In the genomic region with DNA sequence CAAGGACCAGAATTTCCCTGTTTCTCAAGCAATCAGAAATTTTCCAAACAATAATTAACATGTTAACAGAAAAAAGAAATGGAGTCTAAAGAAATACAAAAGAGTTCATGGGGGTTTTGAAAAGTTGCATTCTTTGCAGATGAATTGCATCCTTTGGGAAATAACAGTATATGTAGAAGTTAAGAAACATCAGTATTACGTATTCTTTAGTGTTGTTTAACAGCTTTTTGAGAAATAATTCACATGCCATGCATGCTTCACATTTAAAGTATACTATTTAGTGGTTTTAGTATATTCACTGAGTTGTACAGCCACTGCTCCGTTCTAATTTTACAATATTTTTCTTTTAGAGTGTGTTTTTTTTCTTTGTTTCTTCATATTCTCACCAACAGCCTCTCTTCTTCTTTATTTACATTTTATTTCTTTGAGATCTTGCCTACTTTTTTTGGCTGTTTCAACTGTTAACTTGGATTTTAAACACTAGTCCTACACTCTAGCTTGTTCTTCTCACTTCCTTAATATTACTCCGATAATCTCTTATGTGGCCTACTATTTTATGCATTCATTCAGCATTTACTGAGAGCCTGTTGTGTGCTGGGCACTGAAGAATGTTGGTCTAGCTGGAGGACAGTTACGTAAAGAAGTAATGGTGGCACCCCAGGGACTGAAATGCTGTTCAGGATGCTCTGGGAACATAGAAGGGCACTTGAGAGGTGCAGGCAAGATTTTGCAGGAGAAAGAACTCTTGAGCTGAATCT, we compare ENCODE assay signal across 19 cellular contexts.
DNase-seq lines count a peak whose midpoint lies in the region; ATAC-seq and TF ChIP-seq lines count a peak whose summit lies in the region.
"Had no signal": no experiment of that assay in that cellular context is flagged by ENCODE, and none has a peak within 500 bp of the region (broad histone marks: within the 10 kb centered on the region; RNA-seq: fewer than 3 reads in every experiment).

No MANE protein-coding gene starts in this region.

- CTCF ChIA-PET in IMR-90 (lab: Yijun Ruan, JAX), result interaction anchor here (0.7 to 2.5 kb wide), 2 partner anchors 21 to 148 kb away, joined by 3 to 7 read pairs; no protein-coding TSS in a partner anchor

- H3K9me3 ChIP-seq in IMR-90 (ENCODE audit: control insufficient read depth, insufficient read depth, low read length) (no peaks in the 10 kb centered on the region), lower lobe of right lung (no peaks in the 10 kb centered on the region)
- H3K9me3 ChIP-seq: BE2C had no signal

- peak overlapping the region; percentile 99 for H2BK15ac ChIP-seq in IMR-90 (ENCODE audit: low read depth, low read length)

- H3K4me2 ChIP-seq in IMR-90 (ENCODE audit: low read depth, low read length), result peak overlapping the region; percentile 37

- intact Hi-C loops in IMR-90 (cut with micrococcal nuclease), result loop anchor here (5.0 kb wide), 2 partner anchors 69 to 164 kb away; no protein-coding TSS in a partner anchor
- intact Hi-C loops in lower lobe of right lung (cut with DNase I), result no loop called here

- 89% methylated on average over 1 of the region's 4 CpGs; no CpG with 5 or more reads in 1 of the 2 experiments for WGBS in IMR-90 (ENCODE audit: extremely low coverage in 2 of 2, insufficient read length in 1 of 2), 2 experiments

- DNase-seq in AG08395 (ENCODE audit: low spot score) (peak; percentile 62), IMR-90 (peak; percentile 91), cardiac fibroblast (ENCODE audit: low read depth in 2 of 2) (peak; percentile 87 to 93), kidney epithelial cell (ENCODE audit: low read depth) (peak; percentile 18), NCI-H2107 treated with DMSO at 0.1 percent for 48 hours (lab: John Stamatoyannopoulos, UW; ENCODE audit: unreplicated experiment) (no peak), lower lobe of right lung (no peak), cortex of kidney (lab: John Stamatoyannopoulos, UW) (no peak)
- no peak for DNase-seq in central memory CD4-positive, alpha-beta T cell
- DNase-seq: activated CD4-positive, alpha-beta T cell treated with anti-CD3 and anti-CD28 coated beads, Interleukin-2, amount 10 ng/mL, durations not matched to agents 7 days and 5 days; activated naive CD8-positive, alpha-beta T cell treated with anti-CD3 and anti-CD28 coated beads for 36 hours; activated T-cell treated with anti-CD3 and anti-CD28 coated beads, Interleukin-2, amount 50 U/mL, for 24 hours; BE2C; DMS 273 treated with DMSO at 0.1 percent for 48 hours; dorsolateral prefrontal cortex; H7; Karpas-422; NCI-H187 treated with DMSO at 0.1 percent for 48 hours; occipital lobe; spleen had no signal

- H4K20me1 ChIP-seq in IMR-90 (ENCODE audit: insufficient read depth, low read length), result no peaks in the 10 kb centered on the region

- no peak for TF ChIP-seq RAD21 in IMR-90 (IDR thresholded peaks at IDR 0.05; ENCODE audit: low read length)

- peak overlapping the region; percentile 100 for H3K27ac ChIP-seq in IMR-90 (ENCODE audit: insufficient read depth, low read length)
- H3K27ac ChIP-seq in lower lobe of right lung, result no peak overlapping the region
- H3K27ac ChIP-seq: dorsolateral prefrontal cortex, spleen had no signal

- peak overlapping the region; percentile 91 for H3K14ac ChIP-seq in IMR-90 (replicated peaks; ENCODE audit: low read depth, low read length)

- peak overlapping the region; percentile 100 for H2BK5ac ChIP-seq in IMR-90 (ENCODE audit: low read depth, low read length, poor library complexity, severe bottlenecking)

- H2AFZ ChIP-seq in IMR-90 (replicated peaks; ENCODE audit: low read length, poor library complexity), result peak overlapping the region; percentile 57

- H3K79me1 ChIP-seq in IMR-90 (ENCODE audit: low read depth in 1 of 2, low read length in 2 of 2), result peaks cover 11 to 26% of the 10 kb centered on the region in 2 experiments; a peak in 3 of 4 replicates

- peak overlapping the region; percentile 96 for H3K23ac ChIP-seq in IMR-90 (ENCODE audit: low read depth, low read length)

- no peaks in the 10 kb centered on the region for H3K36me3 ChIP-seq in IMR-90 (ENCODE audit: control insufficient read depth, insufficient read depth, low read length)
- H3K36me3 ChIP-seq in kidney epithelial cell (ENCODE audit: control insufficient read depth, insufficient read depth, low read length), result no peaks in the 10 kb centered on the region
- H3K36me3 ChIP-seq in lower lobe of right lung, result no peaks in the 10 kb centered on the region
- H3K36me3 ChIP-seq: BE2C had no signal

- H2BK120ac ChIP-seq in IMR-90 (ENCODE audit: low read depth, low read length), result peak overlapping the region; percentile 100

- peak overlapping the region; percentile 99 for H2AK5ac ChIP-seq in IMR-90 (ENCODE audit: low read depth, low read length)

- H3K9ac ChIP-seq in IMR-90 (ENCODE audit: low read depth, low read length), result peak overlapping the region; percentile 82

- peak overlapping the region; percentile 67 for H2AK9ac ChIP-seq in IMR-90 (replicated peaks; ENCODE audit: low read depth, low read length, poor library complexity)

- H3K56ac ChIP-seq in IMR-90 (ENCODE audit: extremely low read depth, insufficient read depth, low read length), result peak overlapping the region; percentile 96

- H3K4ac ChIP-seq in IMR-90 (ENCODE audit: low read depth, low read length), result peak overlapping the region; percentile 98

- H4K5ac ChIP-seq in IMR-90 (ENCODE audit: low read depth, low read length), result peak overlapping the region; percentile 98

- in situ Hi-C loops in IMR-90 (cut with MboI; ENCODE audit: low sequenced_read_pairs), result no loop called here

- H4K8ac ChIP-seq in IMR-90 (ENCODE audit: low read depth in 2 of 2, low read length in 2 of 2), result peak overlapping the region; percentile 92 to 99

- dilution Hi-C loops in IMR-90 (cut with HindIII; ENCODE audit: low sequenced_read_pairs, unreplicated experiment), result no loop called here

- no peak for TF ChIP-seq POLR2A in IMR-90 (IDR thresholded peaks at IDR 0.05; ENCODE audit: low read depth, low read length)

- H3K4me3 ChIP-seq in IMR-90 (ENCODE audit: insufficient read depth, low read depth, low read length) (no peak overlapping the region), cardiac fibroblast (replicated peaks in 1 of 2; ENCODE audit: low read depth in 2 of 2, low read length in 2 of 2) (no peak overlapping the region), kidney epithelial cell (ENCODE audit: low read depth, low read length) (no peak overlapping the region), lower lobe of right lung (no peak overlapping the region)
- H3K4me3 ChIP-seq: dorsolateral prefrontal cortex, spleen had no signal

- H2BK20ac ChIP-seq in IMR-90 (ENCODE audit: low read depth, low read length), result peak overlapping the region; percentile 99

- POLR2A ChIA-PET in IMR-90 (lab: Charles Lee; ENCODE audit: unreplicated experiment), result no interaction called here

- no TSS peak for BruUV-seq in IMR-90 (replicated peaks; lab: Mats Ljungman, UMichigan)

- H3K18ac ChIP-seq in IMR-90 (ENCODE audit: low read depth, low read length), result peak overlapping the region; percentile 99

- peak overlapping the region; percentile 97 for H4K91ac ChIP-seq in IMR-90 (ENCODE audit: insufficient read depth, low read depth, low read length)

- no peaks in the 10 kb centered on the region for H3K27me3 ChIP-seq in IMR-90 (ENCODE audit: control insufficient read depth, insufficient read depth, low read length)
- no peaks in the 10 kb centered on the region for H3K27me3 ChIP-seq in kidney epithelial cell (ENCODE audit: control insufficient read depth, insufficient read depth, low read length)
- no peaks in the 10 kb centered on the region for H3K27me3 ChIP-seq in lower lobe of right lung (ENCODE audit: low read depth)
- H3K27me3 ChIP-seq: BE2C, dorsolateral prefrontal cortex, spleen had no signal

- H3K9me1 ChIP-seq in IMR-90 (ENCODE audit: insufficient read depth, low read length), result peaks cover 11% of the 10 kb centered on the region

- peaks cover 13% of the 10 kb centered on the region for H3K4me1 ChIP-seq in IMR-90 (ENCODE audit: control insufficient read depth, insufficient read depth, low read length)
- H3K4me1 ChIP-seq in lower lobe of right lung, result no peaks in the 10 kb centered on the region
- H3K4me1 ChIP-seq: BE2C had no signal

- no peak for TF ChIP-seq CTCF in IMR-90 (conservative IDR thresholded peaks at IDR 0.05; ENCODE audit: low read depth, low read length)
- no peak for TF ChIP-seq CTCF in cardiac fibroblast (IDR thresholded peaks at IDR 0.05; ENCODE audit: low read depth, low read length)
- TF ChIP-seq CTCF in kidney epithelial cell (IDR thresholded peaks at IDR 0.05; ENCODE audit: insufficient read depth, low read length, poor library complexity, severe bottlenecking), result no peak
- TF ChIP-seq CTCF in lower lobe of right lung (IDR thresholded peaks at IDR 0.05), result no peak

- peak; percentile 93 for ATAC-seq in IMR-90 (ENCODE audit: low read depth)
- ATAC-seq in lower lobe of right lung, result no peak

TF ChIP-seq in IMR-90, 13 proteins besides CTCF, POLR2A, EP300 and RAD21:
- TF ChIP-seq RFX5 (IDR thresholded peaks at IDR 0.05; ENCODE audit: low read depth, low read length) (no peak), CEBPB (IDR thresholded peaks at IDR 0.05; ENCODE audit: low read depth, low read length) (peak; percentile 87), FOS (IDR thresholded peaks at IDR 0.05; ENCODE audit: low read depth, low read length) (peak; percentile 40; the same call in 1 of the 2 replicates), MAFK (IDR thresholded peaks at IDR 0.05; ENCODE audit: low read depth, low read length) (no peak), RCOR1 (IDR thresholded peaks at IDR 0.05; ENCODE audit: insufficient replicate concordance, low read length) (no peak), MXI1 (IDR thresholded peaks at IDR 0.05; ENCODE audit: borderline replicate concordance, low read depth, low read length) (no peak)
TF ChIP-seq in IMR-90: peak in this region for 2.

Comparison
In these comparisons a context has a peak if more than half of its experiments do, and no peak if none do; other contexts are left out.
1. DNase-seq: peak in AG08395 (single experiment), IMR-90 (single experiment), cardiac fibroblast (2 of 2) and kidney epithelial cell (single experiment); none in NCI-H2107 treated with DMSO at 0.1 percent for 48 hours (single experiment), central memory CD4-positive, alpha-beta T cell (single experiment), lower lobe of right lung (single experiment) and cortex of kidney (single experiment).